ENCODE assay signal across 13 cellular contexts in genomic region chr2:19580830-19581229, GRCh38.
A peak's percentile ranks its signal among the peaks of the same experiment; 100 is the strongest.
DNase-seq lines count a peak whose midpoint lies in the region; ATAC-seq and TF ChIP-seq lines count a peak whose summit lies in the region.
"Had no signal": no experiment of that assay in that cellular context is flagged by ENCODE, and none has a peak within 500 bp of the region (broad histone marks: within the 10 kb centered on the region; RNA-seq: fewer than 3 reads in every experiment).

No MANE protein-coding gene starts in this region.

- H3K27me3 ChIP-seq in ovary, result no peaks in the 10 kb centered on the region

- H3K9me3 ChIP-seq in ovary, result no peaks in the 10 kb centered on the region
- H3K9me3 ChIP-seq: lower lobe of right lung had no signal

- H3K4me1 ChIP-seq in ovary (ENCODE audit: insufficient read depth), result peaks cover 4% of the 10 kb centered on the region
- H3K4me1 ChIP-seq: lower lobe of right lung had no signal

- peak; percentile 32 for DNase-seq in HT1080 (ENCODE audit: low read depth)
- peak; percentile 67 for DNase-seq in amniotic epithelial cell (ENCODE audit: low read depth)
- DNase-seq in left cardiac atrium, result peak; percentile 25
- peak in 4 of 5 donors; percentile 15 to 73 (median 27) for DNase-seq in ovary
- no peak for DNase-seq in cortex of kidney (lab: John Stamatoyannopoulos, UW)
- no peak for DNase-seq in nucleus accumbens (lab: John Stamatoyannopoulos, UW)
- DNase-seq: activated naive CD4-positive, alpha-beta T cell; Calu3; lower lobe of right lung; natural killer cell; NCI-H1436 treated with DMSO at 0.1 percent for 48 hours; SHP77 treated with DMSO at 0.1 percent for 48 hours had no signal

- no peak for TF ChIP-seq CTCF in ovary (IDR thresholded peaks at IDR 0.05)

- no peak overlapping the region for H3K27ac ChIP-seq in ovary
- H3K27ac ChIP-seq: lower lobe of right lung had no signal

- intact Hi-C loops in left cardiac atrium (cut with DNase I), result no loop called here
- intact Hi-C loops in ovary (cut with DNase I), result no loop called here

- no peak overlapping the region for H3K4me3 ChIP-seq in ovary
- H3K4me3 ChIP-seq: lower lobe of right lung had no signal

- no peak for TF ChIP-seq EP300 in ovary (IDR thresholded peaks at IDR 0.05)

- no peaks in the 10 kb centered on the region for H3K36me3 ChIP-seq in ovary
- H3K36me3 ChIP-seq: lower lobe of right lung had no signal

- WGBS in ovary, 3 donors, result 9 to 16% (median 11%) methylated on average over 4 of the region's 4 CpGs

- TF ChIP-seq POLR2A in ovary (IDR thresholded peaks at IDR 0.05), result no peak

- ATAC-seq in left cardiac atrium, result peak; percentile 63 to 89
- no peak for ATAC-seq in GM19397 (IDR thresholded peaks at IDR 0.05; ENCODE audit: unreplicated experiment)
- ATAC-seq: lower lobe of right lung, natural killer cell had no signal

Comparison
In these comparisons a context has a peak if more than half of its experiments do, and no peak if none do; other contexts are left out.
1. DNase-seq: peak in HT1080 (single experiment), amniotic epithelial cell (single experiment), left cardiac atrium (single experiment) and ovary (4 of 5); none in cortex of kidney (single experiment) and nucleus accumbens (0 of 56).